22 cellular contexts compared by ENCODE assay signal in genomic region chr5:38191693-38192092, GRCh38.
DNase-seq lines count a peak whose midpoint lies in the region; ATAC-seq, FAIRE-seq and TF ChIP-seq lines count a peak whose summit lies in the region.
"Had no signal": no experiment of that assay in that cellular context is flagged by ENCODE, and none has a peak within 500 bp of the region (broad histone marks: within the 10 kb centered on the region; RNA-seq: fewer than 3 reads in every experiment).

No MANE protein-coding gene starts in this region.

- H3K9me1 ChIP-seq in K562 (ENCODE audit: control insufficient read depth, insufficient read depth, low read length): no peaks in the 10 kb centered on the region

- FAIRE-seq in K562 (lab: Jason Lieb, UNC) (no peak), D721Med (lab: Jason Lieb, UNC) (no peak)
- FAIRE-seq: A204.1, G401.6, GM12891, GM19239 had no signal

- H3K36me3 ChIP-seq in Loucy (ENCODE audit: insufficient read depth, low read length) (no peaks in the 10 kb centered on the region), K562 (ENCODE audit: control insufficient read depth, insufficient read depth, low read length) (no peaks in the 10 kb centered on the region)
- no peaks in the 10 kb centered on the region for H3K36me3 ChIP-seq in naive thymus-derived CD4-positive, alpha-beta T cell (ENCODE audit: control insufficient read depth in 2 of 3, insufficient read depth in 3 of 3, low read length in 3 of 3)
- H3K36me3 ChIP-seq: BE2C, BLaER1 had no signal

- no peak overlapping the region for H3K4me3 Mint-ChIP-seq in HFFc6
- H3K4me3 Mint-ChIP-seq in naive thymus-derived CD4-positive, alpha-beta T cell: no peak overlapping the region
- H3K4me3 Mint-ChIP-seq: CD14-positive monocyte; CD4-positive, alpha-beta memory T cell; CD4-positive, CD25-positive, alpha-beta regulatory T cell; CD8-positive, alpha-beta memory T cell had no signal

- H3K9me3 Mint-ChIP-seq in HFFc6: no peaks in the 10 kb centered on the region
- H3K9me3 Mint-ChIP-seq in naive thymus-derived CD4-positive, alpha-beta T cell: no peaks in the 10 kb centered on the region
- H3K9me3 Mint-ChIP-seq: CD4-positive, alpha-beta memory T cell had no signal

- no peak for DNase-seq in HFFc6
- peak in 1 of 4 experiments; percentile 4 for DNase-seq in K562 (ENCODE audit: extremely low read depth in 1 of 4, low spot score in 3 of 4)
- DNase-seq in naive thymus-derived CD4-positive, alpha-beta T cell: no peak
- DNase-seq in D721Med (ENCODE audit: insufficient read length, low spot score): no peak
- no peak for DNase-seq in right cardiac atrium
- DNase-seq: 8988T; ACHN; BE2C; C1 segment of cervical spinal cord; CD4-positive, alpha-beta memory T cell; CD4-positive, CD25-positive, alpha-beta regulatory T cell; CD8-positive, alpha-beta memory T cell; COR-L47; DMS79 treated with DMSO at 0.1 percent for 48 hours; GF-D8 had no signal

- in situ Hi-C loops in K562 (cut with MboI): loop anchor here (5.0 to 25.0 kb wide), 3 partner anchors 347 to 1454 kb away; partner anchors contain the start of gene GDNF

- H3K9me3 ChIP-seq in Loucy (ENCODE audit: insufficient read depth, low read depth, low read length) (no peaks in the 10 kb centered on the region), K562 (replicated peaks; ENCODE audit: control insufficient read depth, insufficient read depth, low read depth, low read length) (no peaks in the 10 kb centered on the region), right cardiac atrium (ENCODE audit: control insufficient read depth, low read length) (no peaks in the 10 kb centered on the region)
- H3K9me3 ChIP-seq in naive thymus-derived CD4-positive, alpha-beta T cell (ENCODE audit: control insufficient read depth in 2 of 3, low read length in 3 of 3): no peaks in the 10 kb centered on the region
- H3K9me3 ChIP-seq: BE2C, BLaER1 had no signal

- no peak overlapping the region for H3K27ac Mint-ChIP-seq in HFFc6
- H3K27ac Mint-ChIP-seq in naive thymus-derived CD4-positive, alpha-beta T cell: no peak overlapping the region
- H3K27ac Mint-ChIP-seq: CD4-positive, alpha-beta memory T cell; CD4-positive, CD25-positive, alpha-beta regulatory T cell; CD8-positive, alpha-beta memory T cell had no signal

- no peaks in the 10 kb centered on the region for H3K79me2 ChIP-seq in Loucy (ENCODE audit: insufficient read depth, low read length)
- H3K79me2 ChIP-seq in K562 (ENCODE audit: control insufficient read depth, insufficient read depth, low read length): no peaks in the 10 kb centered on the region

- POLR2A ChIA-PET in K562 (lab: Yijun Ruan, JAX): interaction anchor here (0.6 to 0.8 kb wide), 3 partner anchors 355 to 542 kb away, joined by 3 read pairs; no protein-coding TSS in a partner anchor
- POLR2A ChIA-PET in naive thymus-derived CD4-positive, alpha-beta T cell (lab: Charles Lee): no interaction called here

- H3K9ac ChIP-seq in Loucy (ENCODE audit: low read depth, low read length, poor library complexity, severe bottlenecking): no peak overlapping the region
- no peak overlapping the region for H3K9ac ChIP-seq in K562 (ENCODE audit: insufficient read depth in 1 of 2, low read depth in 2 of 2, low read length in 2 of 2)
- H3K9ac ChIP-seq: BLaER1 had no signal

- no TSS peak for BruUV-seq in K562 (replicated peaks; lab: Mats Ljungman, UMichigan)

- H3K4me3 ChIP-seq in Loucy (ENCODE audit: low read length, poor library complexity, severe bottlenecking) (no peak overlapping the region), K562 (no peak overlapping the region), right cardiac atrium (ENCODE audit: low read length) (no peak overlapping the region)
- H3K4me3 ChIP-seq in naive thymus-derived CD4-positive, alpha-beta T cell (ENCODE audit: low read length): no peak overlapping the region
- H3K4me3 ChIP-seq: BLaER1 had no signal

- H3K36me3 Mint-ChIP-seq in HFFc6 (ENCODE audit: low read depth): no peaks in the 10 kb centered on the region
- H3K36me3 Mint-ChIP-seq in naive thymus-derived CD4-positive, alpha-beta T cell: no peaks in the 10 kb centered on the region
- H3K36me3 Mint-ChIP-seq: CD14-positive monocyte; CD4-positive, alpha-beta memory T cell; CD4-positive, CD25-positive, alpha-beta regulatory T cell; CD8-positive, alpha-beta memory T cell had no signal

- peaks cover 18% of the 10 kb centered on the region for H3K27me3 Mint-ChIP-seq in HFFc6 (ENCODE audit: insufficient read depth)
- peaks cover 25 to 30% (median 29%) of the 10 kb centered on the region in 5 donors for H3K27me3 Mint-ChIP-seq in naive thymus-derived CD4-positive, alpha-beta T cell

- H3K4me2 ChIP-seq in Loucy (ENCODE audit: low read depth, low read length, poor library complexity, severe bottlenecking) (no peak overlapping the region), K562 (ENCODE audit: insufficient read depth, low read length) (no peak overlapping the region)
- H3K4me2 ChIP-seq: BLaER1 had no signal

- H3F3A ChIP-seq in Loucy (ENCODE audit: low read depth): no peaks in the 10 kb centered on the region

- TF ChIP-seq POLR2A in K562 (conservative IDR thresholded peaks at IDR 0.05): no peak

- no peak for TF ChIP-seq EP300 in K562 (IDR thresholded peaks at IDR 0.05; ENCODE audit: low read length)

- intact Hi-C loops in K562 (cut with micrococcal nuclease): loop anchor here (5.0 to 10.0 kb wide), 2 partner anchors 779 to 1457 kb away; no protein-coding TSS in a partner anchor
- intact Hi-C loops in naive thymus-derived CD4-positive, alpha-beta T cell (cut with micrococcal nuclease): loop anchor here (2.0 to 10.0 kb wide), 2 partner anchors 353 to 1457 kb away; no protein-coding TSS in a partner anchor
- intact Hi-C loops in right cardiac atrium (cut with DNase I): loop anchor here (1.0 to 10.0 kb wide), 5 partner anchors 353 to 777 kb away; no protein-coding TSS in a partner anchor

- H3K4me1 ChIP-seq in Loucy (ENCODE audit: insufficient read depth, low read length, poor library complexity, severe bottlenecking) (no peaks in the 10 kb centered on the region), K562 (replicated peaks in 1 of 2; ENCODE audit: control insufficient read depth in 2 of 2, insufficient read depth in 2 of 2, low read length in 2 of 2) (0 out of 5 replicates have a peak, but pooled peaks cover 0 to 2% of the 10 kb centered on the region in 2 experiments), right cardiac atrium (ENCODE audit: control insufficient read depth, insufficient read depth, low read length) (no peaks in the 10 kb centered on the region)
- no peaks in the 10 kb centered on the region for H3K4me1 ChIP-seq in naive thymus-derived CD4-positive, alpha-beta T cell (ENCODE audit: control insufficient read depth in 2 of 2, insufficient read depth in 2 of 2, low read length in 2 of 2)
- H3K4me1 ChIP-seq: BE2C, BLaER1 had no signal

- H3K4me1 Mint-ChIP-seq in HFFc6 (ENCODE audit: low read depth): peaks cover 8% of the 10 kb centered on the region; the same call in 1 of the 2 replicates
- peaks cover 0 to 5% (median 0%) of the 10 kb centered on the region in 7 donors for H3K4me1 Mint-ChIP-seq in naive thymus-derived CD4-positive, alpha-beta T cell

- ATAC-seq in K562 (peak; percentile 39; the same call in 1 of the 3 replicates), right cardiac atrium (no peak)
- ATAC-seq in naive thymus-derived CD4-positive, alpha-beta T cell: no peak

- no peaks in the 10 kb centered on the region for H3K27me3 ChIP-seq in Loucy (ENCODE audit: insufficient read depth, low read length, poor library complexity, severe bottlenecking)
- H3K27me3 ChIP-seq in K562 (ENCODE audit: control insufficient read depth in 2 of 2, insufficient read depth in 2 of 2, low read length in 2 of 2): peaks cover 17 to 45% of the 10 kb centered on the region in 2 experiments
- H3K27me3 ChIP-seq in naive thymus-derived CD4-positive, alpha-beta T cell (ENCODE audit: control insufficient read depth in 2 of 2, insufficient read depth in 2 of 2, low read length in 2 of 2): no peaks in the 10 kb centered on the region
- no peaks in the 10 kb centered on the region for H3K27me3 ChIP-seq in right cardiac atrium (ENCODE audit: control insufficient read depth, insufficient read depth)
- H3K27me3 ChIP-seq: BE2C, BLaER1 had no signal

- CTCF ChIA-PET in K562 (lab: Yijun Ruan, JAX; ENCODE audit: low intra/inter-chr PET ratio): interaction anchor here (0.5 to 3.4 kb wide), 3 partner anchors 354 to 1456 kb away, joined by 4 to 23 read pairs (median 6); no protein-coding TSS in a partner anchor
- CTCF ChIA-PET in naive thymus-derived CD4-positive, alpha-beta T cell (lab: Charles Lee): interaction anchor here (1.1 kb wide), 1 partner anchor 15 kb away, joined by 4 read pairs; no protein-coding TSS in a partner anchor

- no peak overlapping the region for H2AFZ ChIP-seq in Loucy (ENCODE audit: low read length)
- no peak overlapping the region for H2AFZ ChIP-seq in K562 (ENCODE audit: low read depth, low read length)

- H3K9me2 ChIP-seq in Loucy (replicated peaks; ENCODE audit: low read depth, low read length): no peaks in the 10 kb centered on the region

- TF ChIP-seq RAD21 in K562 (CRISPR knock-in tag; conservative IDR thresholded peaks at IDR 0.05 in 1 of 2, IDR thresholded peaks at IDR 0.05 in 1 of 2): no peak

- H3K27ac ChIP-seq in K562 (ENCODE audit: extremely low read depth, low read depth, low read length): no peak overlapping the region
- no peak overlapping the region for H3K27ac ChIP-seq in naive thymus-derived CD4-positive, alpha-beta T cell (ENCODE audit: low read depth, low read length)
- H3K27ac ChIP-seq in right cardiac atrium (ENCODE audit: low read length): no peak overlapping the region
- H3K27ac ChIP-seq: BLaER1 had no signal

- H4K20me1 ChIP-seq in Loucy (ENCODE audit: insufficient read depth, low read length, poor library complexity, severe bottlenecking): no peaks in the 10 kb centered on the region
- no peaks in the 10 kb centered on the region for H4K20me1 ChIP-seq in K562 (replicated peaks; ENCODE audit: control insufficient read depth, insufficient read depth, low read length)
- H4K20me1 ChIP-seq: BLaER1 had no signal

- peak; percentile 21; the same call in 1 of the 2 replicates for TF ChIP-seq CTCF in HFFc6 (IDR thresholded peaks at IDR 0.05)
- TF ChIP-seq CTCF in Loucy (conservative IDR thresholded peaks at IDR 0.05; ENCODE audit: low read length): 0 out of 2 replicates have a peak, but pooled peaks have one; percentile 17
- TF ChIP-seq CTCF in K562 (IDR thresholded peaks at IDR 0.05 in 2 of 3, conservative IDR thresholded peaks at IDR 0.05 in 1 of 3; ENCODE audit: insufficient read depth in 2 of 3, low read depth in 1 of 3, low read length in 3 of 3): no peak
- TF ChIP-seq CTCF in D721Med (IDR thresholded peaks at IDR 0.05; ENCODE audit: insufficient read depth, missing control alignments): no peak

TF ChIP-seq in K562, 482 proteins besides CTCF, POLR2A, EP300 and RAD21:
- TF ChIP-seq ESRRA (IDR thresholded peaks at IDR 0.05; ENCODE audit: borderline replicate concordance, low read depth) (no peak), NCOR1 (IDR thresholded peaks at IDR 0.05) (no peak), SRSF9 (IDR thresholded peaks at IDR 0.05; ENCODE audit: borderline replicate concordance, low read depth, low read length) (no peak), ZNF12 (CRISPR knock-in tag; IDR thresholded peaks at IDR 0.05) (peak; percentile 93)

Comparison
In these comparisons a context has a peak if more than half of its experiments do, and no peak if none do; other contexts are left out.
1. CTCF ChIP-seq: peak in HFFc6 (single experiment) and Loucy (single experiment); none in K562 (0 of 3) and D721Med (single experiment).